In genomic region chr2:216497808-216498366, GRCh38 we compare ENCODE assay signal across 8 cellular contexts. TPM values are rescaled to one million over a fixed set of nuclear protein-coding genes. Genes with fewer than 3 reads are reported as not detected.
DNase-seq lines count a peak whose midpoint lies in the region; ATAC-seq and TF ChIP-seq lines count a peak whose summit lies in the region.

No MANE protein-coding gene starts in this region.

- H3K4me3 Mint-ChIP-seq in activated T-helper 2 cell treated with anti-CD3 and anti-CD28 coated beads, Interferon-gamma antibody, Interleukin-2, Interleukin-4, amounts not matched to agents 10 μg/mL and 5 μg/mL and 100 μg/mL, durations not matched to agents 14 hours and 24 hours and 36 hours (ENCODE audit: low read depth): peak overlapping the region; percentile 95
- H3K4me3 Mint-ChIP-seq in stimulated activated naive B cell treated with anti-CD40 and anti-IgM and Interleukin-4, amounts not matched to agents 10 μg/mL and 1 μg/mL and 100 μg/mL, for 72 hours: peak overlapping the region; percentile 91 to 100

- peak; percentile 31 for DNase-seq in HT1080 (ENCODE audit: low read depth)
- DNase-seq in activated T-helper 2 cell treated with anti-CD3 and anti-CD28 coated beads, Interferon-gamma antibody, Interleukin-2, Interleukin-4, amounts not matched to agents 10 μg/mL and 5 μg/mL and 100 μg/mL, durations not matched to agents 14 hours and 24 hours and 36 hours (ENCODE audit: low spot score): no peak
- DNase-seq in stimulated activated naive B cell treated with anti-CD40 and anti-IgM and Interleukin-4, amounts not matched to agents 10 μg/mL and 1 μg/mL and 100 μg/mL, for 72 hours: no peak
- DNase-seq in stimulated activated CD4-positive, alpha-beta T cell treated with anti-CD3 and anti-CD28 coated beads, Interleukin-4, amount 100 ng/mL, for 1 hour: no peak
- no peak for DNase-seq in NCI-H345 treated with DMSO at 0.1 percent for 48 hours (lab: John Stamatoyannopoulos, UW; ENCODE audit: unreplicated experiment)

- TF ChIP-seq POLR2A in GM18505 (IDR thresholded peaks at IDR 0.05; ENCODE audit: borderline replicate concordance, extremely low read depth, insufficient read depth, insufficient read length): no peak

- H3K27me3 Mint-ChIP-seq in activated T-helper 2 cell treated with anti-CD3 and anti-CD28 coated beads, Interferon-gamma antibody, Interleukin-2, Interleukin-4, amounts not matched to agents 10 μg/mL and 5 μg/mL and 100 μg/mL, durations not matched to agents 14 hours and 24 hours and 36 hours (ENCODE audit: low read depth): no peaks in the 10 kb centered on the region
- no peaks in the 10 kb centered on the region for H3K27me3 Mint-ChIP-seq in stimulated activated naive B cell treated with anti-CD40 and anti-IgM and Interleukin-4, amounts not matched to agents 10 μg/mL and 1 μg/mL and 100 μg/mL, for 72 hours

- peaks cover 53% of the 10 kb centered on the region for H3K36me3 Mint-ChIP-seq in activated T-helper 2 cell treated with anti-CD3 and anti-CD28 coated beads, Interferon-gamma antibody, Interleukin-2, Interleukin-4, amounts not matched to agents 10 μg/mL and 5 μg/mL and 100 μg/mL, durations not matched to agents 14 hours and 24 hours and 36 hours (ENCODE audit: low read depth)
- H3K36me3 Mint-ChIP-seq in stimulated activated naive B cell treated with anti-CD40 and anti-IgM and Interleukin-4, amounts not matched to agents 10 μg/mL and 1 μg/mL and 100 μg/mL, for 72 hours: peaks cover 33 to 37% of the 10 kb centered on the region in 2 donors

- intact Hi-C loops in activated T-helper 2 cell treated with anti-CD3 and anti-CD28 coated beads, Interferon-gamma antibody, Interleukin-2, Interleukin-4, amounts not matched to agents 10 μg/mL and 5 μg/mL and 100 μg/mL, durations not matched to agents 14 hours and 24 hours and 36 hours (cut with micrococcal nuclease): loop anchor here (1.0 to 5.0 kb wide), 3 partner anchors 23 to 359 kb away; partner anchors contain the start of gene SMARCAL1

- peak overlapping the region; percentile 97 for H3K4me3 ChIP-seq in iPS-11a (ENCODE audit: low read depth, low read length)

- peak overlapping the region; percentile 86 for H3K27ac Mint-ChIP-seq in activated T-helper 2 cell treated with anti-CD3 and anti-CD28 coated beads, Interferon-gamma antibody, Interleukin-2, Interleukin-4, amounts not matched to agents 10 μg/mL and 5 μg/mL and 100 μg/mL, durations not matched to agents 14 hours and 24 hours and 36 hours
- H3K27ac Mint-ChIP-seq in stimulated activated naive B cell treated with anti-CD40 and anti-IgM and Interleukin-4, amounts not matched to agents 10 μg/mL and 1 μg/mL and 100 μg/mL, for 72 hours: peak overlapping the region; percentile 98

- no peaks in the 10 kb centered on the region for H3K9me3 Mint-ChIP-seq in activated T-helper 2 cell treated with anti-CD3 and anti-CD28 coated beads, Interferon-gamma antibody, Interleukin-2, Interleukin-4, amounts not matched to agents 10 μg/mL and 5 μg/mL and 100 μg/mL, durations not matched to agents 14 hours and 24 hours and 36 hours
- no peaks in the 10 kb centered on the region for H3K9me3 Mint-ChIP-seq in stimulated activated naive B cell treated with anti-CD40 and anti-IgM and Interleukin-4, amounts not matched to agents 10 μg/mL and 1 μg/mL and 100 μg/mL, for 72 hours

- H3K4me1 Mint-ChIP-seq in activated T-helper 2 cell treated with anti-CD3 and anti-CD28 coated beads, Interferon-gamma antibody, Interleukin-2, Interleukin-4, amounts not matched to agents 10 μg/mL and 5 μg/mL and 100 μg/mL, durations not matched to agents 14 hours and 24 hours and 36 hours (ENCODE audit: low read depth): peaks cover 53% of the 10 kb centered on the region
- peaks cover 27 to 56% of the 10 kb centered on the region in 2 donors for H3K4me1 Mint-ChIP-seq in stimulated activated naive B cell treated with anti-CD40 and anti-IgM and Interleukin-4, amounts not matched to agents 10 μg/mL and 1 μg/mL and 100 μg/mL, for 72 hours

- ATAC-seq in stimulated activated naive B cell treated with anti-CD40 and anti-IgM and Interleukin-4, amounts not matched to agents 10 μg/mL and 1 μg/mL and 100 μg/mL, for 72 hours (replicated peaks): no peak
- no peak for ATAC-seq in GM18505 (IDR thresholded peaks at IDR 0.05; ENCODE audit: unreplicated experiment)
- ATAC-seq in GM18519 (IDR thresholded peaks at IDR 0.05; ENCODE audit: low FRiP score, unreplicated experiment): no peak

RNA-seq across cellular contexts. Expression of gene RPL37A, which starts 0.8 kb away (rescaled TPM):
- 2,842 and 5,277 TPM in 2 replicates for total RNA-seq in HT1080 (2014; rRNA removed; shearing (Covaris generic))
- 1,886 and 2,167 TPM in 2 replicates for polyA plus RNA-seq in HT1080 (2015; cell fraction: cytosol; rRNA removed)
- 570 and 587 TPM in 2 replicates for polyA plus RNA-seq in HT1080 (2015; cell fraction: nucleus; rRNA removed)
- 3,117 and 3,296 TPM in 2 replicates for total RNA-seq in activated T-helper 2 cell treated with anti-CD3 and anti-CD28 coated beads, Interferon-gamma antibody, Interleukin-2, Interleukin-4, amounts not matched to agents 10 μg/mL and 5 μg/mL and 100 μg/mL, durations not matched to agents 14 hours and 24 hours and 36 hours
